2 cellular contexts compared by ENCODE assay signal in the genomic region with DNA sequence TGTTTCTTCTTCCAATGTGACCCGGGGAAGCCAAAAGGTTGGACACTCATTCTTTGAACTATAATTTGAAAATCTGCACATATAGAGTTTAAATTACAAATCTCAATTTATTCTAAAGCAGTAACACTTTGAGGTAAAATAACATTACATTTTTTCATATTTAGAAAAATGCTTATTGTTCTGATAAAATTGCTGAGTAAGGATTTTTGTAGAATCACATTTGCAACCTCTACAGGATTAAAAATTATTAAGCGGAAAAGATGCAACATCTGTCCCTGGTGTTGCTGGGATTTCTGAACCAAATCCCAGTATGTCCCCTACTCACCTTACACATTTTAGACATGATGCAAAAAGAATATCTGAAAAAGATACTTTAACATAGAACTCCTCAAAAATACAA.
TF ChIP-seq lines count a peak whose summit lies in the region.

No MANE protein-coding gene starts in this region.

TF ChIP-seq in A549, 52 proteins besides CTCF, POLR2A, EP300 and RAD21:
- no peak for TF ChIP-seq ZC3H11A (IDR thresholded peaks at IDR 0.05)
- peak; percentile 96 for TF ChIP-seq MAFK (IDR thresholded peaks at IDR 0.05; ENCODE audit: partially characterized antibody)
- TF ChIP-seq ZNF302 (CRISPR knock-in tag; IDR thresholded peaks at IDR 0.05), result no peak
TF ChIP-seq in A549: peak in this region for 1.

TF ChIP-seq in H1, 55 proteins besides CTCF, POLR2A, EP300 and RAD21:
- TF ChIP-seq RXRA (IDR thresholded peaks at IDR 0.05; ENCODE audit: insufficient read depth, low read depth, low read length) (no peak), SP4 (IDR thresholded peaks at IDR 0.05; ENCODE audit: low read length) (no peak), MAFK (IDR thresholded peaks at IDR 0.05; ENCODE audit: low read depth, low read length) (peak; percentile 96), POU5F1 (IDR thresholded peaks at IDR 0.05; ENCODE audit: low read depth, low read length) (no peak)
